In the genomic region with DNA sequence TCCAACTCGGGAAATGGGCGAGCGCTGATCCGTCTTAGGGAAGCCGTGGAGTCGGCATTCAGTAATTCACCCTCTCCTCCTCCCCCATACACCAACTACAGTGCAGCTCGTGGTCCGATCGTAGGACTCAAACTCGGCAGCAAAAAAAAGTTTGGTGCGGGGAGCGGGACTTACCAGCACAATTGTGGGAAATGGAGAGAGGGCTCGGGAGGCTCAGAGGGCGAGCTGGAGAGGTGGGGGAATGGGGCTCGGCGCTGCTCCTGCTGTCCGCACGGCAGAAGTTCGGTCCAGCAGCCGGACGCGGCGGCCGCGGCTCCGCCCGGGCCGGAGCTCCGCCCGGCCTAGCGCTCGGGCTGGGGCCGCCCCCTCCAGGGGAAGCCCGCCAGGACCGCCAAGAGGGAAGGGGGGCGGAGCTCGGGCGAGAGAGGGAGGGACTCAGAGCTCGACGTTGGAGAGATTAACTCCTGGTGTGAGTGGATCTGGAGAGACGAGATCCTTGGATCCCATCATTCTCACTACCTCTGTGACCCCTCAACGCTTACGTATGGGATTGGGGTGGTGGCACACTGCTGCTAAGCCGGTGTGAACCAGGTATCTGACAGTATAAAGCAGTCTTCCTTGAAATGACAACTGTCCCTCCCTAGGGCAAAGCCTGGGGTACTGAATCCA, we compare ENCODE assay signal across 8 cellular contexts.
DNase-seq lines count a peak whose midpoint lies in the region; ATAC-seq and TF ChIP-seq lines count a peak whose summit lies in the region.

No MANE protein-coding gene starts in this region.

- no peak for TF ChIP-seq CTCF in AG10803 (conservative IDR thresholded peaks at IDR 0.05; ENCODE audit: low read length)
- TF ChIP-seq CTCF in choroid plexus epithelial cell (conservative IDR thresholded peaks at IDR 0.05; ENCODE audit: low read depth, low read length), result no peak

- DNase-seq in AG10803 (ENCODE audit: low read depth) (peak; percentile 87), NCI-H446 treated with DMSO at 0.1 percent for 48 hours (lab: John Stamatoyannopoulos, UW) (peak; percentile 63), choroid plexus epithelial cell (ENCODE audit: low read depth) (peak; percentile 91)
- DNase-seq in activated CD4-positive, alpha-beta T cell treated with anti-CD3 and anti-CD28 coated beads for 24 hours (ENCODE audit: low read depth in 2 of 2), result peak; percentile 65 to 72
- DNase-seq in stimulated activated CD4-positive, alpha-beta T cell treated with anti-CD3 and anti-CD28 coated beads, Interleukin-1b, Interleukin-23, amount 100 ng/mL, for 48 hours, result peak; percentile 71

- H3K4me3 ChIP-seq in AG10803 (ENCODE audit: low read length) (peak overlapping the region; percentile 96), choroid plexus epithelial cell (ENCODE audit: low read depth, low read length) (peak overlapping the region; percentile 94)

- H3K27ac ChIP-seq in layer of hippocampus (ENCODE audit: low read depth, low read length), result peak overlapping the region; percentile 85

- ATAC-seq in GM19025 (IDR thresholded peaks at IDR 0.05; ENCODE audit: low read depth, unreplicated experiment) (peak; percentile 68), HG03280 (IDR thresholded peaks at IDR 0.05; ENCODE audit: unreplicated experiment) (peak; percentile 60)

- H3K27me3 ChIP-seq in layer of hippocampus (ENCODE audit: control insufficient read depth, insufficient read depth, low read length), result no peaks in the 10 kb centered on the region

Comparison
In these comparisons a context has a peak if more than half of its experiments do, and no peak if none do; other contexts are left out.
1. Peak in every context shown above with its lines: DNase-seq, ATAC-seq, H3K4me3 ChIP-seq and H3K27ac ChIP-seq.